12 cellular contexts compared by ENCODE assay signal in genomic region chr3:98730338-98730737, GRCh38. TPM values are rescaled to one million over a fixed set of nuclear protein-coding genes. Genes with fewer than 3 reads are reported as not detected.
DNase-seq lines count a peak whose midpoint lies in the region; ATAC-seq lines count a peak whose summit lies in the region.
"Had no signal": no experiment of that assay in that cellular context is flagged by ENCODE, and none has a peak within 500 bp of the region (broad histone marks: within the 10 kb centered on the region; RNA-seq: fewer than 3 reads in every experiment).

No MANE protein-coding gene starts in this region.

- H3K4me3 ChIP-seq in adipocyte (ENCODE audit: low read length) = no peak overlapping the region
- H3K4me3 ChIP-seq: left lung, Peyer's patch had no signal

- H3K9ac ChIP-seq in adipocyte (ENCODE audit: low read length) = peak overlapping the region; percentile 4

- CTCF ChIA-PET in activated CD4-positive, alpha-beta T cell treated with anti-CD3 and anti-CD28 coated beads for 36 hours (lab: Charles Lee) = interaction anchor here (1.2 kb wide), 1 partner anchor 28 kb away, joined by 5 read pairs; no protein-coding TSS in a partner anchor

- no peaks in the 10 kb centered on the region for H3K9me3 Mint-ChIP-seq in activated CD4-positive, alpha-beta T cell treated with anti-CD3 and anti-CD28 coated beads for 36 hours (ENCODE audit: low read depth)
- H3K9me3 Mint-ChIP-seq: activated naive CD8-positive, alpha-beta T cell treated with anti-CD3 and anti-CD28 coated beads, Interleukin-2, amount 10 ng/mL, durations not matched to agents 7 days and 5 days had no signal

- peaks cover 38% of the 10 kb centered on the region for H3K27me3 Mint-ChIP-seq in activated CD4-positive, alpha-beta T cell treated with anti-CD3 and anti-CD28 coated beads for 36 hours

- ATAC-seq in activated CD4-positive, alpha-beta T cell treated with anti-CD3 and anti-CD28 coated beads for 36 hours = peak; percentile 77
- ATAC-seq in HG03196 (IDR thresholded peaks at IDR 0.05; ENCODE audit: unreplicated experiment) (peak; percentile 48), left colon (no peak)
- peak; percentile 76 for ATAC-seq in stimulated activated naive CD8-positive, alpha-beta T cell treated with anti-CD3 and anti-CD28 coated beads, Interleukin-15, Interleukin-2, amounts not matched to agents 100 U/mL and 50 U/mL, for 24 hours
- ATAC-seq: left lung had no signal

- H3K4me1 ChIP-seq in adipocyte (ENCODE audit: control insufficient read depth, insufficient read depth, low read length) = peaks cover 14% of the 10 kb centered on the region

- no peak overlapping the region for H3K4me3 Mint-ChIP-seq in activated CD4-positive, alpha-beta T cell treated with anti-CD3 and anti-CD28 coated beads for 36 hours
- H3K4me3 Mint-ChIP-seq: activated naive CD8-positive, alpha-beta T cell treated with anti-CD3 and anti-CD28 coated beads, Interleukin-2, amount 10 ng/mL, durations not matched to agents 7 days and 5 days had no signal

- POLR2A ChIA-PET in activated CD4-positive, alpha-beta T cell treated with anti-CD3 and anti-CD28 coated beads for 36 hours (lab: Charles Lee) = no interaction called here

- no peaks in the 10 kb centered on the region for H3K36me3 ChIP-seq in adipocyte (ENCODE audit: control insufficient read depth, insufficient read depth, low read length, severe bottlenecking)
- H3K36me3 ChIP-seq: left lung, Peyer's patch had no signal

- H3K4me1 Mint-ChIP-seq in activated CD4-positive, alpha-beta T cell treated with anti-CD3 and anti-CD28 coated beads for 36 hours = peaks cover 12% of the 10 kb centered on the region

- no peak overlapping the region for H3K27ac Mint-ChIP-seq in activated CD4-positive, alpha-beta T cell treated with anti-CD3 and anti-CD28 coated beads for 36 hours
- H3K27ac Mint-ChIP-seq: activated naive CD8-positive, alpha-beta T cell treated with anti-CD3 and anti-CD28 coated beads, Interleukin-2, amount 10 ng/mL, durations not matched to agents 7 days and 5 days had no signal

- in situ Hi-C loops in G401 (cut with HindIII; ENCODE audit: low sequenced_read_pairs) = no loop called here

- intact Hi-C loops in activated CD4-positive, alpha-beta T cell treated with anti-CD3 and anti-CD28 coated beads for 36 hours (cut with DNase I, micrococcal nuclease) = loop anchor here in 1 of 2 experiments (5.0 kb wide), 1 partner anchor 172 kb away; the partner anchor contains the start of gene DCBLD2
- intact Hi-C loops in left colon (cut with DNase I, micrococcal nuclease) = no loop called here

- no peaks in the 10 kb centered on the region for H3K36me3 Mint-ChIP-seq in activated CD4-positive, alpha-beta T cell treated with anti-CD3 and anti-CD28 coated beads for 36 hours (ENCODE audit: low read depth)
- H3K36me3 Mint-ChIP-seq: activated naive CD8-positive, alpha-beta T cell treated with anti-CD3 and anti-CD28 coated beads, Interleukin-2, amount 10 ng/mL, durations not matched to agents 7 days and 5 days had no signal

- no peaks in the 10 kb centered on the region for H3K27me3 ChIP-seq in adipocyte (replicated peaks; ENCODE audit: control insufficient read depth, insufficient read depth, low read length)
- H3K27me3 ChIP-seq: Peyer's patch had no signal

- DNase-seq in activated CD4-positive, alpha-beta T cell treated with anti-CD3 and anti-CD28 coated beads for 36 hours = peak; percentile 40
- no peak for DNase-seq in activated CD4-positive, alpha-beta T cell treated with anti-CD3 and anti-CD28 coated beads, Interleukin-2, amount 50 U/mL, for 48 hours
- DNase-seq in adipocyte (ENCODE audit: low read depth) = no peak
- DNase-seq in stimulated activated naive CD8-positive, alpha-beta T cell treated with anti-CD3 and anti-CD28 coated beads, Interleukin-15, Interleukin-2, amounts not matched to agents 100 U/mL and 50 U/mL, for 24 hours = peak; percentile 18
- DNase-seq in left colon = no peak
- no peak for DNase-seq in G401 (ENCODE audit: low spot score)
- DNase-seq in anterior cingulate cortex (lab: John Stamatoyannopoulos, UW) = no peak
- DNase-seq: activated naive CD8-positive, alpha-beta T cell treated with anti-CD3 and anti-CD28 coated beads, Interleukin-2, amount 10 ng/mL, durations not matched to agents 7 days and 5 days; GOT3; Peyer's patch had no signal

- H3K9me3 ChIP-seq in adipocyte (ENCODE audit: control insufficient read depth, low read length) = no peaks in the 10 kb centered on the region
- H3K9me3 ChIP-seq: left lung, Peyer's patch had no signal

RNA-seq across cellular contexts. Expression of gene ST3GAL6, which starts 32.8 kb away (rescaled TPM):
- not detected for total RNA-seq in activated CD4-positive, alpha-beta T cell treated with anti-CD3 and anti-CD28 coated beads for 36 hours
- 1 to 10 TPM; 1.7 to 2.8 TPM for total RNA-seq in left colon
- not detected in 2 replicates for total RNA-seq in G401 (2014; rRNA removed; shearing (Covaris generic))

Comparison
In these comparisons a context has a peak if more than half of its experiments do, and no peak if none do; other contexts are left out.
1. DNase-seq: peak in activated CD4-positive, alpha-beta T cell treated with anti-CD3 and anti-CD28 coated beads for 36 hours (single experiment) and stimulated activated naive CD8-positive, alpha-beta T cell treated with anti-CD3 and anti-CD28 coated beads, Interleukin-15, Interleukin-2, amounts not matched to agents 100 U/mL and 50 U/mL, for 24 hours (single experiment); none in activated CD4-positive, alpha-beta T cell treated with anti-CD3 and anti-CD28 coated beads, Interleukin-2, amount 50 U/mL, for 48 hours (0 of 2), adipocyte (single experiment), left colon (0 of 2), G401 (single experiment) and anterior cingulate cortex (0 of 58).